ENCODE assay signal across 12 cellular contexts in genomic region chr6:131995924-131996323, GRCh38. TPM values are rescaled to one million over a fixed set of nuclear protein-coding genes. Genes with fewer than 3 reads are reported as not detected.
DNase-seq lines count a peak whose midpoint lies in the region; ATAC-seq and TF ChIP-seq lines count a peak whose summit lies in the region.
"Had no signal": no experiment of that assay in that cellular context is flagged by ENCODE, and none has a peak within 500 bp of the region (broad histone marks: within the 10 kb centered on the region; RNA-seq: fewer than 3 reads in every experiment).

No MANE protein-coding gene starts in this region.

- CTCF ChIA-PET in AG04450 (lab: Charles Lee), result interaction anchor here (1.9 kb wide), 1 partner anchor 284 kb away, joined by 8 read pairs; no protein-coding TSS in a partner anchor

- H3K36me3 ChIP-seq in brain microvascular endothelial cell (replicated peaks), result no peaks in the 10 kb centered on the region
- H3K36me3 ChIP-seq in kidney epithelial cell (ENCODE audit: control insufficient read depth, insufficient read depth, low read length), result no peaks in the 10 kb centered on the region
- H3K36me3 ChIP-seq in esophagus squamous epithelium, result no peaks in the 10 kb centered on the region
- H3K36me3 ChIP-seq: cardiac muscle cell had no signal

- no peaks in the 10 kb centered on the region for H3K9me3 Mint-ChIP-seq in stimulated activated naive CD8-positive, alpha-beta T cell treated with anti-CD3 and anti-CD28 coated beads, Interleukin-15, amount 100 ng/mL, for 72 hours

- H3K27ac ChIP-seq in AG04450 (ENCODE audit: low read depth, low read length) (no peak overlapping the region), brain microvascular endothelial cell (peak overlapping the region; percentile 77), esophagus squamous epithelium (peak overlapping the region in 1 of 4 donors; percentile 4)
- H3K27ac ChIP-seq: C4-2B, cardiac muscle cell had no signal

- no peak for TF ChIP-seq CTCF in AG04450 (IDR thresholded peaks at IDR 0.05; ENCODE audit: low read depth, low read length)
- no peak for TF ChIP-seq CTCF in brain microvascular endothelial cell (IDR thresholded peaks at IDR 0.05; ENCODE audit: low read depth, low read length, missing control alignments)
- TF ChIP-seq CTCF in kidney epithelial cell (IDR thresholded peaks at IDR 0.05; ENCODE audit: insufficient read depth, low read length, poor library complexity, severe bottlenecking), result no peak
- TF ChIP-seq CTCF in esophagus squamous epithelium (IDR thresholded peaks at IDR 0.05), result no peak

- TF ChIP-seq POLR2A in erythroblast (IDR thresholded peaks at IDR 0.05; ENCODE audit: low read length), result no peak
- no peak for TF ChIP-seq POLR2A in esophagus squamous epithelium (IDR thresholded peaks at IDR 0.05)

- H3K4me1 ChIP-seq in esophagus squamous epithelium, result peaks cover 0 to 6% (median 0%) of the 10 kb centered on the region in 3 donors

- H3K27me3 Mint-ChIP-seq in stimulated activated naive CD8-positive, alpha-beta T cell treated with anti-CD3 and anti-CD28 coated beads, Interleukin-15, amount 100 ng/mL, for 72 hours, result no peaks in the 10 kb centered on the region

- H3K27me3 ChIP-seq in AG04450 (ENCODE audit: control insufficient read depth, insufficient read depth, low read length), result no peaks in the 10 kb centered on the region
- H3K27me3 ChIP-seq in brain microvascular endothelial cell (replicated peaks), result no peaks in the 10 kb centered on the region
- H3K27me3 ChIP-seq in kidney epithelial cell (ENCODE audit: control insufficient read depth, insufficient read depth, low read length), result no peaks in the 10 kb centered on the region
- no peaks in the 10 kb centered on the region for H3K27me3 ChIP-seq in esophagus squamous epithelium
- H3K27me3 ChIP-seq: cardiac muscle cell had no signal

- 21 to 65% methylated on average over 1 of the region's 1 CpG for WGBS in esophagus squamous epithelium, 2 donors

- intact Hi-C loops in esophagus squamous epithelium (cut with DNase I), result no loop called here

- no peaks in the 10 kb centered on the region for H3K4me1 Mint-ChIP-seq in stimulated activated naive CD8-positive, alpha-beta T cell treated with anti-CD3 and anti-CD28 coated beads, Interleukin-15, amount 100 ng/mL, for 72 hours
- H3K4me1 Mint-ChIP-seq: mesothelial cell of epicardium had no signal

- in situ Hi-C loops in brain microvascular endothelial cell (cut with HindIII; ENCODE audit: low pct_ligation_motif_present, low sequenced_read_pairs), result no loop called here

- POLR2A ChIA-PET in AG04450 (lab: Yijun Ruan, JAX), result interaction anchor here (0.5 kb wide), 1 partner anchor 89 kb away, joined by 4 read pairs; no protein-coding TSS in a partner anchor

- DNase-seq in AG04450 (ENCODE audit: low read depth, low spot score) (peak; percentile 55), HT1080 (ENCODE audit: low read depth) (peak; percentile 92), brain microvascular endothelial cell (peak; percentile 93), kidney epithelial cell (ENCODE audit: low read depth) (peak; percentile 69), erythroblast (lab: John Stamatoyannopoulos, UW) (no peak), esophagus squamous epithelium (lab: John Stamatoyannopoulos, UW) (no peak)
- no peak for DNase-seq in activated CD4-positive, CD25-positive, alpha-beta regulatory T cell (lab: John Stamatoyannopoulos, UW)
- no peak for DNase-seq in stimulated activated naive CD8-positive, alpha-beta T cell treated with anti-CD3 and anti-CD28 coated beads, Interleukin-15, amount 100 ng/mL, for 72 hours
- DNase-seq: Karpas-422 had no signal

- no peak overlapping the region for H3K27ac Mint-ChIP-seq in stimulated activated naive CD8-positive, alpha-beta T cell treated with anti-CD3 and anti-CD28 coated beads, Interleukin-15, amount 100 ng/mL, for 72 hours
- H3K27ac Mint-ChIP-seq: mesothelial cell of epicardium had no signal

- ATAC-seq in stimulated activated naive CD8-positive, alpha-beta T cell treated with anti-CD3 and anti-CD28 coated beads, Interleukin-15, amount 100 ng/mL, for 72 hours, result no peak

- H3K4me3 Mint-ChIP-seq in stimulated activated naive CD8-positive, alpha-beta T cell treated with anti-CD3 and anti-CD28 coated beads, Interleukin-15, amount 100 ng/mL, for 72 hours, result no peak overlapping the region
- H3K4me3 Mint-ChIP-seq: mesothelial cell of epicardium had no signal

- H3K4me3 ChIP-seq in AG04450 (ENCODE audit: low read depth, low read length), result no peak overlapping the region
- H3K4me3 ChIP-seq in brain microvascular endothelial cell (ENCODE audit: low read depth, low read length), result no peak overlapping the region
- H3K4me3 ChIP-seq in kidney epithelial cell (ENCODE audit: low read depth, low read length), result no peak overlapping the region
- H3K4me3 ChIP-seq in esophagus squamous epithelium, result no peak overlapping the region
- H3K4me3 ChIP-seq: cardiac muscle cell had no signal

- H3K9me3 ChIP-seq in AG04450 (ENCODE audit: control insufficient read depth, insufficient read depth, low read length), result no peaks in the 10 kb centered on the region
- H3K9me3 ChIP-seq in esophagus squamous epithelium, result peaks cover 0 to 5% (median 0%) of the 10 kb centered on the region in 3 donors

RNA-seq across cellular contexts. Expression of gene CCN2, which starts 44.8 kb away (rescaled TPM):
- polyA plus RNA-seq in AG04450 (2011; rRNA removed), result 768 and 955 TPM in 2 replicates
- polyA minus RNA-seq in AG04450 (2011; rRNA and poly(A)+ RNA removed), result 515 and 518 TPM in 2 replicates
- total RNA-seq in HT1080 (2014; rRNA removed; shearing (Covaris generic)), result 25.7 and 41.6 TPM in 2 replicates
- 411 and 567 TPM in 2 replicates for polyA plus RNA-seq in HT1080 (2015; cell fraction: cytosol; rRNA removed)
- polyA plus RNA-seq in HT1080 (2015; cell fraction: nucleus; rRNA removed), result 1,331 and 1,345 TPM in 2 replicates
- 172 and 194 TPM in 2 replicates for total RNA-seq in kidney epithelial cell
- 100 to 1,000 TPM in 1 of 4 donors, 10 to 100 TPM in 2, 1 to 10 TPM in 1; 8.9 to 110 (median 25.9) TPM for total RNA-seq in esophagus squamous epithelium

Comparison
In these comparisons a context has a peak if more than half of its experiments do, and no peak if none do; other contexts are left out.
1. DNase-seq: peak in AG04450 (single experiment), HT1080 (single experiment), brain microvascular endothelial cell (single experiment) and kidney epithelial cell (single experiment); none in erythroblast (0 of 2), activated CD4-positive, CD25-positive, alpha-beta regulatory T cell (0 of 4), esophagus squamous epithelium (single experiment) and stimulated activated naive CD8-positive, alpha-beta T cell treated with anti-CD3 and anti-CD28 coated beads, Interleukin-15, amount 100 ng/mL, for 72 hours (0 of 2).